Comparison of ENCODE assay signal across 10 cellular contexts in genomic region chr3:128316456-128316855, GRCh38.
A peak's percentile ranks its signal among the peaks of the same experiment; 100 is the strongest.
DNase-seq lines count a peak whose midpoint lies in the region; ATAC-seq lines count a peak whose summit lies in the region.
"Had no signal": no experiment of that assay in that cellular context is flagged by ENCODE, and none has a peak within 500 bp of the region (broad histone marks: within the 10 kb centered on the region; RNA-seq: fewer than 3 reads in every experiment).

No MANE protein-coding gene starts in this region.

- WGBS in neuronal stem cell (ENCODE audit: extremely low coverage in 2 of 2, insufficient read length in 2 of 2, insufficient replicate concordance in 1 of 2), 2 donors = no CpG with 5 or more reads among the region's 15 CpGs

- peak overlapping the region; percentile 66 for H3K18ac ChIP-seq in neuronal stem cell (ENCODE audit: low read length)

- no peak overlapping the region for H3K23ac ChIP-seq in neuronal stem cell (ENCODE audit: low read depth, low read length, poor library complexity)

- no peak overlapping the region for H2BK15ac ChIP-seq in neuronal stem cell (ENCODE audit: low read length)

- H2BK5ac ChIP-seq in neuronal stem cell (ENCODE audit: low read length) = no peak overlapping the region

- H3K4me1 ChIP-seq in neuronal stem cell (ENCODE audit: control insufficient read depth in 2 of 2, insufficient read depth in 1 of 2, low read depth in 1 of 2, low read length in 2 of 2) = peaks cover 7 to 18% of the 10 kb centered on the region in 2 donors

- DNase-seq in activated naive CD4-positive, alpha-beta T cell treated with anti-CD3 and anti-CD28 coated beads, Interleukin-2, amount 10 ng/mL, durations not matched to agents 7 days and 5 days = peak; percentile 83
- DNase-seq in neuronal stem cell (ENCODE audit: low spot score) (no peak), HuH-7 (ENCODE audit: low spot score) (no peak), DMS53 (lab: John Stamatoyannopoulos, UW) (no peak), NCI-H774 (lab: John Stamatoyannopoulos, UW) (no peak), NCI-H524 treated with DMSO at 0.1 percent for 48 hours (lab: John Stamatoyannopoulos, UW) (no peak)
- DNase-seq: NCI-H187 had no signal

- H2BK120ac ChIP-seq in neuronal stem cell (ENCODE audit: low read depth, low read length) = no peak overlapping the region

- H3K36me3 Mint-ChIP-seq in activated naive CD4-positive, alpha-beta T cell treated with anti-CD3 and anti-CD28 coated beads, Interleukin-2, amount 10 ng/mL, durations not matched to agents 7 days and 5 days = peaks cover 7% of the 10 kb centered on the region
- peaks cover 10% of the 10 kb centered on the region for H3K36me3 Mint-ChIP-seq in stimulated activated naive CD8-positive, alpha-beta T cell treated with anti-CD3 and anti-CD28 coated beads, Interleukin-15, Interleukin-2, amounts not matched to agents 100 ng/mL and 50 ng/mL, for 24 hours (ENCODE audit: low read depth)
- H3K36me3 Mint-ChIP-seq: natural killer cell treated with Interleukin-12 subunit alpha and Interleukin-12 subunit beta and Interleukin-15 and Interleukin-18, amount 100 ng/mL, for 72 hours had no signal

- no peak overlapping the region for H2BK12ac ChIP-seq in neuronal stem cell (ENCODE audit: low read length)

- H3K9me3 ChIP-seq in neuronal stem cell (replicated peaks in 1 of 2; ENCODE audit: control insufficient read depth in 2 of 2, insufficient read depth in 1 of 2, low read depth in 1 of 2, low read length in 2 of 2) = no peaks in the 10 kb centered on the region

- H2AFZ ChIP-seq in neuronal stem cell (ENCODE audit: low read length) = no peak overlapping the region

- no peak overlapping the region for H3K27ac ChIP-seq in neuronal stem cell (replicated peaks; ENCODE audit: low read length)

- ATAC-seq in activated CD4-positive, CD25-positive, alpha-beta regulatory T cell treated with anti-CD3 and anti-CD28 coated beads, Interleukin-2, amount 50 U/mL, for 24 hours = peak; percentile 81 to 84

- no peaks in the 10 kb centered on the region for H3K79me1 ChIP-seq in neuronal stem cell (ENCODE audit: low read depth, low read length)

- H3K9me3 Mint-ChIP-seq in activated naive CD4-positive, alpha-beta T cell treated with anti-CD3 and anti-CD28 coated beads, Interleukin-2, amount 10 ng/mL, durations not matched to agents 7 days and 5 days = no peaks in the 10 kb centered on the region
- H3K9me3 Mint-ChIP-seq in stimulated activated naive CD8-positive, alpha-beta T cell treated with anti-CD3 and anti-CD28 coated beads, Interleukin-15, Interleukin-2, amounts not matched to agents 100 ng/mL and 50 ng/mL, for 24 hours = no peaks in the 10 kb centered on the region
- H3K9me3 Mint-ChIP-seq: natural killer cell treated with Interleukin-12 subunit alpha and Interleukin-12 subunit beta and Interleukin-15 and Interleukin-18, amount 100 ng/mL, for 72 hours had no signal

- H3K14ac ChIP-seq in neuronal stem cell (ENCODE audit: low read length) = no peak overlapping the region

- peak overlapping the region; percentile 0 for H3K9ac ChIP-seq in neuronal stem cell (ENCODE audit: low read depth, low read length, poor library complexity)

- H3K27me3 Mint-ChIP-seq in activated naive CD4-positive, alpha-beta T cell treated with anti-CD3 and anti-CD28 coated beads, Interleukin-2, amount 10 ng/mL, durations not matched to agents 7 days and 5 days = no peaks in the 10 kb centered on the region
- no peaks in the 10 kb centered on the region for H3K27me3 Mint-ChIP-seq in stimulated activated naive CD8-positive, alpha-beta T cell treated with anti-CD3 and anti-CD28 coated beads, Interleukin-15, Interleukin-2, amounts not matched to agents 100 ng/mL and 50 ng/mL, for 24 hours
- H3K27me3 Mint-ChIP-seq: natural killer cell treated with Interleukin-12 subunit alpha and Interleukin-12 subunit beta and Interleukin-15 and Interleukin-18, amount 100 ng/mL, for 72 hours had no signal

- CTCF ChIA-PET in activated naive CD4-positive, alpha-beta T cell treated with anti-CD3 and anti-CD28 coated beads, Interleukin-2, amount 10 ng/mL, durations not matched to agents 7 days and 5 days (lab: Charles Lee) = interaction anchor here (1.3 kb wide), 1 partner anchor 10 kb away, joined by 4 read pairs; no protein-coding TSS in a partner anchor

- H3K27me3 ChIP-seq in neuronal stem cell (ENCODE audit: control insufficient read depth in 3 of 3, insufficient read depth in 3 of 3, low read depth in 1 of 3, low read length in 3 of 3) = no peaks in the 10 kb centered on the region

- peaks cover 35% of the 10 kb centered on the region for H3K4me1 Mint-ChIP-seq in activated naive CD4-positive, alpha-beta T cell treated with anti-CD3 and anti-CD28 coated beads, Interleukin-2, amount 10 ng/mL, durations not matched to agents 7 days and 5 days
- H3K4me1 Mint-ChIP-seq in stimulated activated naive CD8-positive, alpha-beta T cell treated with anti-CD3 and anti-CD28 coated beads, Interleukin-15, Interleukin-2, amounts not matched to agents 100 ng/mL and 50 ng/mL, for 24 hours (ENCODE audit: low read depth) = peaks cover 25% of the 10 kb centered on the region

- no peak overlapping the region for H3K4me2 ChIP-seq in neuronal stem cell (ENCODE audit: insufficient read depth, low read length, poor library complexity, severe bottlenecking)

- H4K8ac ChIP-seq in neuronal stem cell (ENCODE audit: low read depth, low read length) = no peak overlapping the region

- no peak overlapping the region for H4K91ac ChIP-seq in neuronal stem cell (ENCODE audit: low read depth, low read length, poor library complexity)

- H3K4ac ChIP-seq in neuronal stem cell (ENCODE audit: low read length) = no peak overlapping the region

- H3K36me3 ChIP-seq in neuronal stem cell (replicated peaks in 1 of 2; ENCODE audit: control insufficient read depth in 2 of 2, insufficient read depth in 2 of 2, low read length in 2 of 2) = no peaks in the 10 kb centered on the region

- H3K4me3 ChIP-seq in neuronal stem cell (ENCODE audit: low read length in 2 of 2) = no peak overlapping the region

- H2AK5ac ChIP-seq in neuronal stem cell (ENCODE audit: low read depth, low read length) = no peak overlapping the region

- H3K4me3 Mint-ChIP-seq in activated naive CD4-positive, alpha-beta T cell treated with anti-CD3 and anti-CD28 coated beads, Interleukin-2, amount 10 ng/mL, durations not matched to agents 7 days and 5 days = no peak overlapping the region
- no peak overlapping the region for H3K4me3 Mint-ChIP-seq in stimulated activated naive CD8-positive, alpha-beta T cell treated with anti-CD3 and anti-CD28 coated beads, Interleukin-15, Interleukin-2, amounts not matched to agents 100 ng/mL and 50 ng/mL, for 24 hours
- H3K4me3 Mint-ChIP-seq: natural killer cell treated with Interleukin-12 subunit alpha and Interleukin-12 subunit beta and Interleukin-15 and Interleukin-18, amount 100 ng/mL, for 72 hours had no signal

- H3K27ac Mint-ChIP-seq in activated naive CD4-positive, alpha-beta T cell treated with anti-CD3 and anti-CD28 coated beads, Interleukin-2, amount 10 ng/mL, durations not matched to agents 7 days and 5 days = peak overlapping the region; percentile 82
- peak overlapping the region; percentile 66 for H3K27ac Mint-ChIP-seq in stimulated activated naive CD8-positive, alpha-beta T cell treated with anti-CD3 and anti-CD28 coated beads, Interleukin-15, Interleukin-2, amounts not matched to agents 100 ng/mL and 50 ng/mL, for 24 hours
- H3K27ac Mint-ChIP-seq: natural killer cell treated with Interleukin-12 subunit alpha and Interleukin-12 subunit beta and Interleukin-15 and Interleukin-18, amount 100 ng/mL, for 72 hours had no signal
